ENCODE assay signal across 24 cellular contexts in the genomic region with DNA sequence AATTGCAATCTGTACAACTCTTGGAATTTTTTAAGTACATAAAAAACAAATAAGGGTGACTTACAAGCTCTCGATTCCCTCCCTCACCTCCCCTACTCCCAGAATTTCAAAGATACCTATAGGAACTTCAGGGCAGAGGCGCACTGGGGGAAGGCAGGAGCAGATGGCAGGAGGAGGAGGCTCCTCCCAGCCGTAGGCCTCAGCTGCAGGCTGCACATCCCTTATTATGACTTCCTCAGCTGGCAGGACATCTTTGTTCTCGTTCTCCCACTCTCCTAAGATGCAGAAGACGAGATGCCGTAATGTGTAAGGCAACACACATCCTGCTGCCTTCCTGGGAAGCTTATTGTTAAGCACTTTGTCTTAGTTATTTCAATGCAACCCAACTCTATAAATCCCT.
"Had no signal": no experiment of that assay in that cellular context is flagged by ENCODE, and none has a peak within 500 bp of the region (broad histone marks: within the 10 kb centered on the region; RNA-seq: fewer than 3 reads in every experiment).

No MANE protein-coding gene starts in this region.

- DNase-seq: activated CD4-positive, alpha-beta T cell treated with anti-CD3 and anti-CD28 coated beads for 4 hours; activated CD8-positive, alpha-beta memory T cell treated with anti-CD3 and anti-CD28 coated beads for 24 hours; activated effector memory CD4-positive, alpha-beta T cell treated with anti-CD3 and anti-CD28 coated beads, Interleukin-2, amount 50 U/mL, for 16 hours; activated naive CD4-positive, alpha-beta T cell treated with Interleukin-2 at 50 U/mL for 16 hours; activated naive CD8-positive, alpha-beta T cell treated with anti-CD3 and anti-CD28 coated beads, Interleukin-2, amount 50 U/mL, for 24 hours; activated T-cell treated with anti-CD3 and anti-CD28 coated beads, Interleukin-2, amount 50 U/mL, for 4 hours; amniotic stem cell; body of pancreas; Karpas-422; MM.1S; NCI-H1105; NCI-H1436; NCI-H1930; NCI-H510A treated with DMSO at 0.1 percent for 48 hours; NCI-H69; NK-92 treated with Interleukin-12 subunit alpha and Interleukin-12 subunit beta, amount 100 ng/mL, for 24 hours; OCI-M1; RPMI8226; SJCRH30; SK-N-SH; T-helper 1 cell had no signal

- H3K27me3 ChIP-seq: ascending aorta, body of pancreas, SJCRH30 had no signal

- H3K36me3 Mint-ChIP-seq: activated naive CD4-positive, alpha-beta T cell treated with anti-CD3 and anti-CD28 coated beads, Interleukin-2, amount 50 U/mL, for 72 hours had no signal

- H3K4me1 ChIP-seq: ascending aorta, body of pancreas, SJCRH30 had no signal

- H3K27me3 Mint-ChIP-seq: activated naive CD8-positive, alpha-beta T cell treated with anti-CD3 and anti-CD28 coated beads, Interleukin-2, amount 50 U/mL, for 24 hours had no signal

- H3K9me3 ChIP-seq: ascending aorta, body of pancreas, SJCRH30, SK-N-SH had no signal

- H3K27ac Mint-ChIP-seq: activated naive CD8-positive, alpha-beta T cell treated with anti-CD3 and anti-CD28 coated beads, Interleukin-2, amount 50 U/mL, for 24 hours had no signal

- H3K36me3 ChIP-seq: ascending aorta, SJCRH30 had no signal

- H3K4me3 ChIP-seq: ascending aorta, body of pancreas, K562, SJCRH30 had no signal

- H3K9me3 Mint-ChIP-seq: activated naive CD4-positive, alpha-beta T cell treated with anti-CD3 and anti-CD28 coated beads, Interleukin-2, amount 50 U/mL, for 72 hours; activated naive CD8-positive, alpha-beta T cell treated with anti-CD3 and anti-CD28 coated beads, Interleukin-2, amount 50 U/mL, for 24 hours; activated T-cell treated with anti-CD3 and anti-CD28 coated beads, Interleukin-2, amount 50 U/mL, for 4 hours had no signal

- H3K4me1 Mint-ChIP-seq: activated naive CD8-positive, alpha-beta T cell treated with anti-CD3 and anti-CD28 coated beads, Interleukin-2, amount 50 U/mL, for 24 hours had no signal

- H3K4me3 Mint-ChIP-seq: activated naive CD8-positive, alpha-beta T cell treated with anti-CD3 and anti-CD28 coated beads, Interleukin-2, amount 50 U/mL, for 24 hours; activated T-cell treated with anti-CD3 and anti-CD28 coated beads, Interleukin-2, amount 50 U/mL, for 4 hours had no signal

- H3K27ac ChIP-seq: ascending aorta, body of pancreas, SJCRH30 had no signal
